2 cellular contexts compared by ENCODE assay signal in the genomic region with DNA sequence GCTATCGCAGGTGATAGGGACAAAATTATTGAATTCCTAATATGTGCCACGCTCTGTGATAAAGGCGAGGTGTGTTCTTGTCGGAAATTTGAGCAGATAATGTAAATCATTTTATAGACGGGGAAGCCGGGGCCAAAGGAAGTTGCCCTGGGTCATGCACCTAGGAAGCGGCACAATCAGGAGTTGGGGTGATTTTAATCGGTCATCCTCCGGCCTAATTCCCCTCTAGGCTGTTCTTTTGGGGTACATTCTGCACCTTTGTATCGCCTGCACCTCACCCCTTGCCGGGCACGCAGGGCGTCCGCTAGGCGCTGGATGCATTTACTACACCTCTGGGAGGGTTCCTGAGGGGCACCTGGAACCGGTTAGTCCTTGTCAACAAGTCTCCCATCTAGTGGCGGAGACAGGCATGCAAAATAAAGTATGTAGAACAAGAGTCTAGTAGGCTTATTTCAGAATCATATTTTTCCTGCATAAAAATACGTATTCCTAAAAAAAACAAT.
TF ChIP-seq lines count a peak whose summit lies in the region.

No MANE protein-coding gene starts in this region.

TF ChIP-seq in SK-N-SH, 30 proteins besides CTCF, POLR2A, EP300 and RAD21:
- TF ChIP-seq RXRA (IDR thresholded peaks at IDR 0.05; ENCODE audit: borderline replicate concordance, low read depth) = no peak
- no peak for TF ChIP-seq EZH2phosphoT487 (IDR thresholded peaks at IDR 0.05; ENCODE audit: borderline replicate concordance, low read depth)
- TF ChIP-seq CHD2 (IDR thresholded peaks at IDR 0.05; ENCODE audit: low read length, partially characterized antibody) = no peak
- no peak for TF ChIP-seq POLR2AphosphoS5 (IDR thresholded peaks at IDR 0.05; ENCODE audit: low read depth, low read length)
- TF ChIP-seq TCF12 (IDR thresholded peaks at IDR 0.05) = peak; percentile 62
- TF ChIP-seq RCOR1 (IDR thresholded peaks at IDR 0.05; ENCODE audit: low read length) = no peak
- no peak for TF ChIP-seq FOSL2 (IDR thresholded peaks at IDR 0.05; ENCODE audit: borderline replicate concordance, low read depth)
TF ChIP-seq in SK-N-SH: peak in this region for 1.

TF ChIP-seq in K562, 482 proteins besides CTCF, POLR2A, EP300 and RAD21:
- TF ChIP-seq, protein P1, sequence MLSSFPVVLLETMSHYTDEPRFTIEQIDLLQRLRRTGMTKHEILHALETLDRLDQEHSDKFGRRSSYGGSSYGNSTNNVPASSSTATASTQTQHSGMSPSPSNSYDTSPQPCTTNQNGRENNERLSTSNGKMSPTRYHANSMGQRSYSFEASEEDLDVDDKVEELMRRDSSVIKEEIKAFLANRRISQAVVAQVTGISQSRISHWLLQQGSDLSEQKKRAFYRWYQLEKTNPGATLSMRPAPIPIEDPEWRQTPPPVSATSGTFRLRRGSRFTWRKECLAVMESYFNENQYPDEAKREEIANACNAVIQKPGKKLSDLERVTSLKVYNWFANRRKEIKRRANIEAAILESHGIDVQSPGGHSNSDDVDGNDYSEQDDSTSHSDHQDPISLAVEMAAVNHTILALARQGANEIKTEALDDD (IDR thresholded peaks at IDR 0.05) = peak; percentile 84
- 0 out of 3 replicates have a peak, but pooled peaks of 1 of the 2 experiments have one; percentile 16 for TF ChIP-seq CBX3 (IDR thresholded peaks at IDR 0.05; ENCODE audit: borderline replicate concordance in 1 of 2, low read length in 2 of 2)
- TF ChIP-seq PHB (CRISPR knock-in tag; IDR thresholded peaks at IDR 0.05) = no peak
- TF ChIP-seq PHTF2 (CRISPR knock-in tag; IDR thresholded peaks at IDR 0.05) = no peak
- no peak for TF ChIP-seq ZNF436 (CRISPR knock-in tag; IDR thresholded peaks at IDR 0.05)
- peak; percentile 28; the same call in 1 of the 2 replicates for TF ChIP-seq SMARCE1 (IDR thresholded peaks at IDR 0.05)
- TF ChIP-seq FOXA3 (CRISPR knock-in tag; conservative IDR thresholded peaks at IDR 0.05 in 1 of 2, IDR thresholded peaks at IDR 0.05 in 1 of 2) = 0 out of 4 replicates have a peak, but pooled peaks of 1 of the 2 experiments have one; percentile 25
- 0 out of 2 replicates have a peak, but pooled peaks have one; percentile 23 for TF ChIP-seq ELF1 (tag; IDR thresholded peaks at IDR 0.05)
- TF ChIP-seq DPF2 (IDR thresholded peaks at IDR 0.05) = 0 out of 2 replicates have a peak, but pooled peaks have one; percentile 20
- 0 out of 2 replicates have a peak, but pooled peaks have one; percentile 46 for TF ChIP-seq TARDBP (IDR thresholded peaks at IDR 0.05)
- TF ChIP-seq, protein P2, sequence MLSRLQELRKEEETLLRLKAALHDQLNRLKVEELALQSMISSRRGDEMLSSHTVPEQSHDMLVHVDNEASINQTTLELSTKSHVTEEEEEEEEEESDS (CRISPR knock-in tag; IDR thresholded peaks at IDR 0.05) = no peak
- 0 out of 2 replicates have a peak, but pooled peaks have one; percentile 1 for TF ChIP-seq GATAD2A (IDR thresholded peaks at IDR 0.05)
- TF ChIP-seq MAZ (CRISPR knock-in tag; conservative IDR thresholded peaks at IDR 0.05 in 1 of 2, IDR thresholded peaks at IDR 0.05 in 1 of 2) = peak in 1 of 2 experiments; percentile 7; a peak in 1 of 4 replicates
- peak; percentile 57 to 58; a peak in 2 of 4 replicates for TF ChIP-seq FOXK2 (conservative IDR thresholded peaks at IDR 0.05 in 1 of 2, IDR thresholded peaks at IDR 0.05 in 1 of 2; ENCODE audit: low read depth in 2 of 2)
- TF ChIP-seq, protein P3, sequence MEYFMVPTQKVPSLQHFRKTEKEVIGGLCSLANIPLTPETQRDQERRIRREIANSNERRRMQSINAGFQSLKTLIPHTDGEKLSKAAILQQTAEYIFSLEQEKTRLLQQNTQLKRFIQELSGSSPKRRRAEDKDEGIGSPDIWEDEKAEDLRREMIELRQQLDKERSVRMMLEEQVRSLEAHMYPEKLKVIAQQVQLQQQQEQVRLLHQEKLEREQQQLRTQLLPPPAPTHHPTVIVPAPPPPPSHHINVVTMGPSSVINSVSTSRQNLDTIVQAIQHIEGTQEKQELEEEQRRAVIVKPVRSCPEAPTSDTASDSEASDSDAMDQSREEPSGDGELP (CRISPR knock-in tag; IDR thresholded peaks at IDR 0.05; ENCODE audit: borderline replicate concordance) = peak; percentile 22; the same call in 1 of the 2 replicates
